10 cellular contexts compared by ENCODE assay signal in the genomic region with DNA sequence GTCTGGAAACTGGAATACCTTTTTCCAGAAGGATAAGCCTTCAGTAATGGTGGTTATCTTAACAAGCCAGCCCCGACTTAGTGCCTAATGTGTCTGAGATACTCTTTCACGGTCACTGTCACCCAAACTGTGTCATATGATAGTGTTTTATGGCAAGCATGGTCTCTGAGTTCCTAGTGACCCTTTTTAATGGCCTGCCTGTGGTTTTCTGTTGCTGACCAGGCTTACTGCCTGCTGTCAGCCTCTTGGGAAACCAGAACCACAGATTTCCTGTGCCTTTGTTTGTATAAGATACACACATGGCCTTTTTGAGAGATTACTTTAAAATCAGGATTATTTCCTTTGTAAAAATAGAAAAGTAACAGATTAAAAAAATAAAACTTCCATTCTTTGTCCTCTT. TPM values are rescaled to one million over a fixed set of nuclear protein-coding genes. Genes with fewer than 3 reads are reported as not detected.
DNase-seq lines count a peak whose midpoint lies in the region; ATAC-seq and TF ChIP-seq lines count a peak whose summit lies in the region.
"Had no signal": no experiment of that assay in that cellular context is flagged by ENCODE, and none has a peak within 500 bp of the region (broad histone marks: within the 10 kb centered on the region; RNA-seq: fewer than 3 reads in every experiment).

No MANE protein-coding gene starts in this region.

- WGBS in smooth muscle cell (ENCODE audit: low lambda C conversion rate) = 0% methylated on average over 2 of the region's 2 CpGs

- no peaks in the 10 kb centered on the region for H3K27me3 ChIP-seq in fibroblast of lung (ENCODE audit: control insufficient read depth, insufficient read depth, low read length)
- H3K27me3 ChIP-seq in smooth muscle cell (ENCODE audit: low read depth) = peaks cover 11% of the 10 kb centered on the region

- H3K4me2 ChIP-seq in fibroblast of lung (ENCODE audit: extremely low read depth, insufficient read depth, low read length) (no peak overlapping the region), smooth muscle cell (peak overlapping the region; percentile 70)

- no peak overlapping the region for H2AFZ ChIP-seq in fibroblast of lung (ENCODE audit: low read length)
- H2AFZ ChIP-seq in smooth muscle cell (ENCODE audit: low read depth) = no peak overlapping the region
- H2AFZ ChIP-seq: parathyroid adenoma had no signal

- H3K27ac ChIP-seq in fibroblast of lung (ENCODE audit: insufficient read depth, low read length) = no peak overlapping the region
- peak overlapping the region; percentile 73 for H3K27ac ChIP-seq in smooth muscle cell (ENCODE audit: low read depth)
- H3K27ac ChIP-seq: parathyroid adenoma had no signal

- H3F3A ChIP-seq in smooth muscle cell (ENCODE audit: low read depth) = peaks cover 4% of the 10 kb centered on the region

- no peaks in the 10 kb centered on the region for H3K79me2 ChIP-seq in fibroblast of lung (ENCODE audit: control insufficient read depth, insufficient read depth, low read length)
- H3K79me2 ChIP-seq in smooth muscle cell (ENCODE audit: low read depth) = no peaks in the 10 kb centered on the region
- H3K79me2 ChIP-seq: parathyroid adenoma had no signal

- H3K36me3 ChIP-seq in fibroblast of lung (ENCODE audit: control insufficient read depth, insufficient read depth, low read length) (no peaks in the 10 kb centered on the region), smooth muscle cell (ENCODE audit: low read depth) (no peaks in the 10 kb centered on the region)

- H3K9me3 ChIP-seq in fibroblast of lung (ENCODE audit: control insufficient read depth, insufficient read depth, low read depth, low read length) (no peaks in the 10 kb centered on the region), smooth muscle cell (replicated peaks; ENCODE audit: low read depth) (no peaks in the 10 kb centered on the region)

- H3K4me1 ChIP-seq in fibroblast of lung (ENCODE audit: control insufficient read depth, extremely low read depth, insufficient read depth, low read length) (no peaks in the 10 kb centered on the region), smooth muscle cell (ENCODE audit: low read depth) (peaks cover 10% of the 10 kb centered on the region)
- H3K4me1 ChIP-seq: parathyroid adenoma had no signal

- H3K9ac ChIP-seq in fibroblast of lung (ENCODE audit: insufficient read depth, low read length) (no peak overlapping the region), smooth muscle cell (ENCODE audit: low read depth) (peak overlapping the region; percentile 51)
- H3K9ac ChIP-seq: parathyroid adenoma had no signal

- H4K20me1 ChIP-seq in fibroblast of lung (ENCODE audit: control insufficient read depth, extremely low read depth, insufficient read depth, low read length) (no peaks in the 10 kb centered on the region), smooth muscle cell (ENCODE audit: low read depth) (peaks cover 23% of the 10 kb centered on the region)

- H3K4me3 ChIP-seq in fibroblast of lung (replicated peaks in 1 of 4; ENCODE audit: control extremely low read depth in 1 of 4, insufficient read depth in 1 of 4, low read depth in 3 of 4, low read length in 4 of 4) (no peak overlapping the region), smooth muscle cell (no peak overlapping the region)

- ATAC-seq in GM18502 (IDR thresholded peaks at IDR 0.05; ENCODE audit: poor library complexity, unreplicated experiment) = no peak

- no peak for TF ChIP-seq CTCF in fibroblast of lung (conservative IDR thresholded peaks at IDR 0.05 in 1 of 2, IDR thresholded peaks at IDR 0.05 in 1 of 2; ENCODE audit: low read depth in 1 of 2, low read length in 2 of 2)
- TF ChIP-seq CTCF in smooth muscle cell (IDR thresholded peaks at IDR 0.05; ENCODE audit: borderline replicate concordance, insufficient read depth, poor library complexity, severe bottlenecking) = no peak

- peak; percentile 52 for DNase-seq in SKM-1 treated with dmso at 0.1 percent for 144 hours (lab: John Stamatoyannopoulos, UW; ENCODE audit: unreplicated experiment)
- DNase-seq in SKM-1 (lab: John Stamatoyannopoulos, UW; ENCODE audit: unreplicated experiment) = no peak
- peak; percentile 53 for DNase-seq in OCI-M2 (lab: John Stamatoyannopoulos, UW; ENCODE audit: unreplicated experiment)
- DNase-seq in fibroblast of lung (ENCODE audit: low read depth in 2 of 2) = peak; percentile 60 to 75
- no peak for DNase-seq in smooth muscle cell (lab: John Stamatoyannopoulos, UW; ENCODE audit: unreplicated experiment)
- no peak for DNase-seq in stimulated activated CD4-positive, alpha-beta T cell treated with anti-CD3 and anti-CD28 coated beads, Interleukin-4, amount 100 ng/mL, for 1 hour
- DNase-seq in activated T-cell treated with anti-CD3 and anti-CD28 coated beads for 4 hours = no peak
- DNase-seq: NCI-H146 had no signal

RNA-seq across cellular contexts. Expression of a gene that starts 22.4 kb away (rescaled TPM):
- total RNA-seq in fibroblast of lung = 27.0 and 33.4 TPM in 2 replicates
- polyA plus RNA-seq in fibroblast of lung = 31.0 and 31.2 TPM in 2 replicates
- 15.6 and 18.5 TPM in 2 replicates for polyA plus RNA-seq in fibroblast of lung (2012)
- polyA minus RNA-seq in fibroblast of lung (ENCODE audit: low replicate concordance) = 6.6 and 9.1 TPM in 2 replicates
- total RNA-seq in smooth muscle cell = 25.4 and 26.0 TPM in 2 replicates
- 12.3 and 19.7 TPM in 2 replicates for polyA plus RNA-seq in smooth muscle cell

Comparison
In these comparisons a context has a peak if more than half of its experiments do, and no peak if none do; other contexts are left out.
1. DNase-seq: peak in SKM-1 treated with dmso at 0.1 percent for 144 hours (single experiment), OCI-M2 (single experiment) and fibroblast of lung (2 of 2); none in SKM-1 (single experiment), smooth muscle cell (single experiment), stimulated activated CD4-positive, alpha-beta T cell treated with anti-CD3 and anti-CD28 coated beads, Interleukin-4, amount 100 ng/mL, for 1 hour (single experiment) and activated T-cell treated with anti-CD3 and anti-CD28 coated beads for 4 hours (single experiment).